ENCODE assay signal across 1 cellular context in genomic region chr6:41770381-41771057, GRCh38.
A peak's percentile ranks its signal among the peaks of the same experiment; 100 is the strongest.
TF ChIP-seq lines count a peak whose summit lies in the region.

No MANE protein-coding gene starts in this region.

TF ChIP-seq in HepG2, 621 proteins besides CTCF, POLR2A, EP300 and RAD21:
- TF ChIP-seq AGO2 (optimal IDR thresholded peaks at IDR 0.05; ENCODE audit: low read depth, low read length) (peak; percentile 41), EED (CRISPR knock-in tag; IDR thresholded peaks at IDR 0.05) (no peak)
